ENCODE assay signal across 24 cellular contexts in the genomic region with DNA sequence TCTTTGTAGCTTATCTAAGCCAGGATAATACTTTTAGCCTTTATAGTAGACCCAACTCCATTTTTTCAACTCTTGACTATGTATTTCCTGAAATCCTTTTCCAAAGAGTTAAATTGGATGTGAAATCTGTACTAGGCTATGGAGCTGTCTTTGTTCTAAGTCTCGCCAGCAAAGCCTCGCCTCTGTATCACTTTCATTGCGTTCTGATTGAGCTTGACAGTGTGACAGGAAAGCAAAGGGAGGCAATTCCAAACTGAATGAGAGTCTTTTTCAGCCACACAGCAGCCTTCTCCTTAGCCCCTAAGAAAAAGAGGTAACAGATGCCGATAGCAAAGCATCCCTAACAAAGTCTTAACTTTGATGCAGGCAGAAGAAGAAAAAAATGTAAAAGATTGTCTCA.
"Had no signal": no experiment of that assay in that cellular context is flagged by ENCODE, and none has a peak within 500 bp of the region (broad histone marks: within the 10 kb centered on the region; RNA-seq: fewer than 3 reads in every experiment).

No MANE protein-coding gene starts in this region.

- H3K36me3 ChIP-seq: gastroesophageal sphincter, heart left ventricle, neutrophil, pancreas, right atrium auricular region, tibial artery had no signal

- H3K9me3 Mint-ChIP-seq: type B pancreatic cell had no signal

- H3K27me3 ChIP-seq: foreskin keratinocyte, gastroesophageal sphincter, heart left ventricle, hepatocyte, neutrophil, pancreas, right atrium auricular region, testis, tibial artery had no signal

- H3K9me3 ChIP-seq: gastroesophageal sphincter, heart left ventricle, neutrophil, pancreas, right atrium auricular region, testis, tibial artery had no signal

- ATAC-seq: effector memory CD8-positive, alpha-beta T cell; foreskin keratinocyte; gastroesophageal sphincter; heart left ventricle; left lobe of liver; natural killer cell; pancreas; sciatic nerve; stimulated activated effector memory CD8-positive, alpha-beta T cell treated with anti-CD3 and anti-CD28 coated beads, Interleukin-12 subunit alpha, Interleukin-12 subunit beta, amount 100 ng/mL, for 72 hours; stimulated activated naive CD8-positive, alpha-beta T cell treated with anti-CD3 and anti-CD28 coated beads, Interleukin-15, Interleukin-2, amounts not matched to agents 100 U/mL and 50 U/mL, for 24 hours had no signal

- H3K27ac Mint-ChIP-seq: effector memory CD8-positive, alpha-beta T cell; memory B cell; natural killer cell; stimulated activated effector memory CD8-positive, alpha-beta T cell treated with anti-CD3 and anti-CD28 coated beads, Interleukin-12 subunit alpha, Interleukin-12 subunit beta, amount 100 ng/mL, for 72 hours; type B pancreatic cell had no signal

- H3K36me3 Mint-ChIP-seq: memory B cell; natural killer cell; stimulated activated effector memory CD8-positive, alpha-beta T cell treated with anti-CD3 and anti-CD28 coated beads, Interleukin-12 subunit alpha, Interleukin-12 subunit beta, amount 100 ng/mL, for 72 hours; type B pancreatic cell had no signal

- H3K4me1 Mint-ChIP-seq: memory B cell; natural killer cell; stimulated activated effector memory CD8-positive, alpha-beta T cell treated with anti-CD3 and anti-CD28 coated beads, Interleukin-12 subunit alpha, Interleukin-12 subunit beta, amount 100 ng/mL, for 72 hours had no signal

- H3K4me3 ChIP-seq: gastroesophageal sphincter, heart left ventricle, hepatocyte, lung, pancreas, right atrium auricular region, testis, tibial artery had no signal

- H3K4me1 ChIP-seq: foreskin keratinocyte, gastroesophageal sphincter, heart left ventricle, pancreas, right atrium auricular region, testis, tibial artery had no signal

- H3K4me3 Mint-ChIP-seq: effector memory CD8-positive, alpha-beta T cell; memory B cell; natural killer cell; stimulated activated effector memory CD8-positive, alpha-beta T cell treated with anti-CD3 and anti-CD28 coated beads, Interleukin-12 subunit alpha, Interleukin-12 subunit beta, amount 100 ng/mL, for 72 hours; type B pancreatic cell had no signal

- H3K27ac ChIP-seq: foreskin keratinocyte, gastroesophageal sphincter, heart left ventricle, hepatocyte, neutrophil, pancreas, right atrium auricular region, testis, tibial artery had no signal

- H3K27me3 Mint-ChIP-seq: effector memory CD8-positive, alpha-beta T cell had no signal

- H2AFZ ChIP-seq: hepatocyte had no signal

- H3K4me2 ChIP-seq: hepatocyte had no signal

- DNase-seq: cerebellar nuclear complex; cortex of kidney; effector memory CD8-positive, alpha-beta T cell; foreskin keratinocyte; heart left ventricle; kidney; natural killer cell; pancreas; stimulated activated CD4-positive, alpha-beta T cell treated with anti-CD3 and anti-CD28 coated beads, Interleukin-2, amount 100 ng/mL, for 24 hours; stimulated activated CD4-positive, alpha-beta T cell treated with anti-CD3 and anti-CD28 coated beads, Interleukin-4, amount 100 ng/mL, for 24 hours; stimulated activated naive CD8-positive, alpha-beta T cell treated with anti-CD3 and anti-CD28 coated beads, Interleukin-15, Interleukin-2, amounts not matched to agents 100 U/mL and 50 U/mL, for 24 hours; substantia nigra; testis; tibial artery had no signal

- H3K79me2 ChIP-seq: hepatocyte had no signal
